Comparison of ENCODE assay signal across 1 cellular context in the genomic region with DNA sequence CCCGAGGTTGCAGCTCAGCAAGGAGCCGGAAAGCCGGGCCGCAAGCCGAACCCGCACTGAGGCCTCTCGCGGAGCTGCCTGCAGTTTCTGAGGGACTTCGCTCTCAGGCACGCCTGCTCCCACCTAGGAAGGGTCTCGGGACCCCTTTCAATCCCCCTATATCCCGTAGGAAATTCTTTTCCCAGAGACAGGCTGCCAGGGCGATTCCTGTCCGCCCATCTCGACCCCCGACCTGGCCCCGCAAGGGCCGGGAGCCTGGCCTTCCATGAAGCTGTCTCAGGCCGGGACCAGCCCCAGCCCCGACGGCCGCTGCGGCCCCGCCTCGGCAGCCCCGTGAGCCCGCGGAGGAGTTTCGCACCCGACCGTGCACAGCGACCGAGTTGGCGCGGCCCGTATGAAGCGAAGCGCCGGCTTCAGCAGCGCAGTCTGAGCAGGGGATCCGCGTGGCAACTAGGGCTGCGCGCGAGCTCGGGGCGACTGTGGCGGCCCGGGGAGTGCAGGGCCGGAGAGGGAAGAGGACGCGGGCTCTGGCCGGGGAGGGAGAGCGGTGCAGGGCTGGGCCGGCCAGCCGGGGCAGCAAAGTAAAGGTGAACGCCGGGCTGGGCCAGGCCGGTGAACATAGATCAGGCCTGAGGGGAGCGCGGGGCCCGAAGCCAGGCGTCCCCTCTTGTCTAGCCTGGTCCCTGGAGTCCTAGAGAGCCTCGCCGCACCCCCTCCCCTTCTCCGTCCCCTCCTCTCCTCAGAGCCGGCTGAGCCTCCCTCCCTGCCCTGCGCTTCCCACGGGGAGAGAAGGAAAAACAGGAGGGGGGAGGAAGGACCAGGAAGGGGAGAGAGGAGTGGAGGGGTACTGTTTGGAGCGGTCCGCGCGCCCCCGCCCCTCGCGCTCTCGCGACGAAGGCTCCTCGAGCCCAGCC.
TF ChIP-seq lines count a peak whose summit lies in the region.

No MANE protein-coding gene starts in this region.

TF ChIP-seq in A549, 52 proteins besides CTCF, POLR2A, EP300 and RAD21 (continued from another document):
- TF ChIP-seq, protein P1, sequence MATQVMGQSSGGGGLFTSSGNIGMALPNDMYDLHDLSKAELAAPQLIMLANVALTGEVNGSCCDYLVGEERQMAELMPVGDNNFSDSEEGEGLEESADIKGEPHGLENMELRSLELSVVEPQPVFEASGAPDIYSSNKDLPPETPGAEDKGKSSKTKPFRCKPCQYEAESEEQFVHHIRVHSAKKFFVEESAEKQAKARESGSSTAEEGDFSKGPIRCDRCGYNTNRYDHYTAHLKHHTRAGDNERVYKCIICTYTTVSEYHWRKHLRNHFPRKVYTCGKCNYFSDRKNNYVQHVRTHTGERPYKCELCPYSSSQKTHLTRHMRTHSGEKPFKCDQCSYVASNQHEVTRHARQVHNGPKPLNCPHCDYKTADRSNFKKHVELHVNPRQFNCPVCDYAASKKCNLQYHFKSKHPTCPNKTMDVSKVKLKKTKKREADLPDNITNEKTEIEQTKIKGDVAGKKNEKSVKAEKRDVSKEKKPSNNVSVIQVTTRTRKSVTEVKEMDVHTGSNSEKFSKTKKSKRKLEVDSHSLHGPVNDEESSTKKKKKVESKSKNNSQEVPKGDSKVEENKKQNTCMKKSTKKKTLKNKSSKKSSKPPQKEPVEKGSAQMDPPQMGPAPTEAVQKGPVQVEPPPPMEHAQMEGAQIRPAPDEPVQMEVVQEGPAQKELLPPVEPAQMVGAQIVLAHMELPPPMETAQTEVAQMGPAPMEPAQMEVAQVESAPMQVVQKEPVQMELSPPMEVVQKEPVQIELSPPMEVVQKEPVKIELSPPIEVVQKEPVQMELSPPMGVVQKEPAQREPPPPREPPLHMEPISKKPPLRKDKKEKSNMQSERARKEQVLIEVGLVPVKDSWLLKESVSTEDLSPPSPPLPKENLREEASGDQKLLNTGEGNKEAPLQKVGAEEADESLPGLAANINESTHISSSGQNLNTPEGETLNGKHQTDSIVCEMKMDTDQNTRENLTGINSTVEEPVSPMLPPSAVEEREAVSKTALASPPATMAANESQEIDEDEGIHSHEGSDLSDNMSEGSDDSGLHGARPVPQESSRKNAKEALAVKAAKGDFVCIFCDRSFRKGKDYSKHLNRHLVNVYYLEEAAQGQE (IDR thresholded peaks at IDR 0.05): no peak
